In genomic region chr20:35606127-35606526, GRCh38 we compare ENCODE assay signal across 1 cellular context.
TF ChIP-seq lines count a peak whose summit lies in the region.

No MANE protein-coding gene starts in this region.

TF ChIP-seq in HepG2, 621 proteins besides CTCF, POLR2A, EP300 and RAD21:
- TF ChIP-seq HIC2 (CRISPR knock-in tag; IDR thresholded peaks at IDR 0.05; ENCODE audit: low read depth) (no peak), ZNF280B (CRISPR knock-in tag; IDR thresholded peaks at IDR 0.05; ENCODE audit: borderline replicate concordance) (0 out of 2 replicates have a peak, but pooled peaks have one; percentile 29)
